Comparison of ENCODE assay signal across 7 cellular contexts in the genomic region with DNA sequence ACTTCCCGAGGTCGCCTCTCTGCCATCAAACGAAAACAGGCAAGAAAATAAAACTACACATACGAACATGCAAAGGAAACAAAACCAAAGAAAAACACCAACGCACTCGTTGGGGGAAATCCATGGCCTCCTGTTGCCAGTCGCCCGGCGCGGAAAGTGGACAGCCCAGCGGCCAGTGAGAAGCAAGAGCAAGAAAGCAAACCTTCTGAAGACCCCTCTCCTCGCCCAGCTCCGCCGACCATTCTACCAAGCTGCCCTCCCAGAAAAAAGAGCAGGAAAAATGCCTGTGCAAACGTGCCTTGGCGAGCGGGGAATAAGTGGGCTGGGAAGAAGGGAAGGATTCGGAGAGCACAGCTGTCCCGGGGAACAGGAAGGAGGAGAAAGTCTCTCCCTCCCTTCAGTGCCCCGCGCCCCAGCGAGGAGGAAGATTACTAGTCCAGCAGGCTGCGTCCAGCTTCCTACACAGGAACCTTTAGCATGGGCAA. TPM values are rescaled to one million over a fixed set of nuclear protein-coding genes. Genes with fewer than 3 reads are reported as not detected.
DNase-seq lines count a peak whose midpoint lies in the region; ATAC-seq and TF ChIP-seq lines count a peak whose summit lies in the region.

No MANE protein-coding gene starts in this region.

- peaks cover 0 to 6% of the 10 kb centered on the region in 2 donors for H3K4me1 ChIP-seq in ascending aorta
- peaks cover 13% of the 10 kb centered on the region for H3K4me1 ChIP-seq in iPS-15b (ENCODE audit: control insufficient read depth, insufficient read depth, low read length)

- H3K27ac ChIP-seq in ascending aorta (peak overlapping the region; percentile 94 to 98), skin epidermis (peak overlapping the region in 19 of 21 experiments; percentile 10 to 88 (median 77))

- intact Hi-C loops in ascending aorta (cut with DNase I): loop anchor here (2.0 to 10.0 kb wide), 5 partner anchors 659 to 1536 kb away; no protein-coding TSS in a partner anchor

- TF ChIP-seq CTCF in ascending aorta (IDR thresholded peaks at IDR 0.05): no peak

- H3K4me3 ChIP-seq in ascending aorta: peak overlapping the region; percentile 95
- H3K4me3 ChIP-seq in iPS-15b (ENCODE audit: low read depth, low read length): peak overlapping the region; percentile 91
- H3K4me3 ChIP-seq in skin epidermis: peak overlapping the region; percentile 53 to 79 (median 55)

- H3K27me3 ChIP-seq in ascending aorta: no peaks in the 10 kb centered on the region
- peaks cover 3% of the 10 kb centered on the region for H3K27me3 ChIP-seq in iPS-15b (ENCODE audit: control insufficient read depth, insufficient read depth, low read length)

- H3K9me3 ChIP-seq in ascending aorta (no peaks in the 10 kb centered on the region), iPS-15b (ENCODE audit: control insufficient read depth, insufficient read depth, low read length) (no peaks in the 10 kb centered on the region)

- H3K36me3 ChIP-seq in ascending aorta: no peaks in the 10 kb centered on the region
- no peaks in the 10 kb centered on the region for H3K36me3 ChIP-seq in iPS-15b (ENCODE audit: control insufficient read depth, insufficient read depth, low read length)

- peak; percentile 67 for DNase-seq in NCI-H524 treated with DMSO at 0.1 percent for 48 hours (lab: John Stamatoyannopoulos, UW)
- no peak for DNase-seq in ascending aorta (ENCODE audit: low spot score in 2 of 2)
- DNase-seq in ureter (ENCODE audit: low spot score): no peak

- peak overlapping the region; percentile 66 for H3K9ac ChIP-seq in iPS-15b (ENCODE audit: low read depth, low read length)

- peak; percentile 4 for ATAC-seq in GM21717 (IDR thresholded peaks at IDR 0.05; ENCODE audit: unreplicated experiment)
- ATAC-seq in HG03280 (IDR thresholded peaks at IDR 0.05; ENCODE audit: unreplicated experiment): no peak

RNA-seq across cellular contexts. Expression of gene NECTIN3, which starts 0.8 kb away (rescaled TPM):
- total RNA-seq in ascending aorta: 104 TPM
- 19.1 TPM for total RNA-seq in ureter
